In genomic region chr13:106621833-106622232, GRCh38 we compare ENCODE assay signal across 36 cellular contexts. TPM values are rescaled to one million over a fixed set of nuclear protein-coding genes. Genes with fewer than 3 reads are reported as not detected.
DNase-seq lines count a peak whose midpoint lies in the region; ATAC-seq, FAIRE-seq and TF ChIP-seq lines count a peak whose summit lies in the region.
"Had no signal": no experiment of that assay in that cellular context is flagged by ENCODE, and none has a peak within 500 bp of the region (broad histone marks: within the 10 kb centered on the region; RNA-seq: fewer than 3 reads in every experiment).

No MANE protein-coding gene starts in this region.

- H3K79me2 ChIP-seq in HCT116 (ENCODE audit: insufficient read depth, low read length), result no peaks in the 10 kb centered on the region
- H3K79me2 ChIP-seq in astrocyte (ENCODE audit: insufficient read depth, low read length), result no peaks in the 10 kb centered on the region

- H3K36me3 ChIP-seq in HCT116 (ENCODE audit: control insufficient read depth in 1 of 2, insufficient read depth in 2 of 2, low read length in 2 of 2) (no peaks in the 10 kb centered on the region), astrocyte (ENCODE audit: insufficient read depth, low read length) (no peaks in the 10 kb centered on the region), Peyer's patch (no peaks in the 10 kb centered on the region)
- H3K36me3 ChIP-seq: BE2C; BLaER1; BLaER1 treated with 17β-estradiol and CSF1 and Interleukin-3, amounts not matched to agents 10 nM and 100 nM had no signal

- H3K9me3 ChIP-seq in HCT116 (ENCODE audit: control insufficient read depth in 1 of 2, insufficient read depth in 1 of 2, low read depth in 1 of 2, low read length in 2 of 2), result no peaks in the 10 kb centered on the region
- H3K9me3 ChIP-seq in astrocyte (ENCODE audit: insufficient read depth, low read depth, low read length), result no peaks in the 10 kb centered on the region
- no peaks in the 10 kb centered on the region for H3K9me3 ChIP-seq in Peyer's patch
- H3K9me3 ChIP-seq: A549, BE2C, BLaER1, Caco-2 had no signal

- no peak for TF ChIP-seq CTCF in D721Med (IDR thresholded peaks at IDR 0.05; ENCODE audit: insufficient read depth, missing control alignments)
- no peak for TF ChIP-seq CTCF in HCT116 (IDR thresholded peaks at IDR 0.05 in 2 of 3, conservative IDR thresholded peaks at IDR 0.05 in 1 of 3; ENCODE audit: borderline replicate concordance in 1 of 3, insufficient read depth in 1 of 3, low read depth in 2 of 3, low read length in 2 of 3)
- no peak for TF ChIP-seq CTCF in astrocyte (IDR thresholded peaks at IDR 0.05; ENCODE audit: insufficient read depth, low read depth, low read length)
- no peak for TF ChIP-seq CTCF in RWPE1 (conservative IDR thresholded peaks at IDR 0.05; ENCODE audit: low read depth)
- TF ChIP-seq CTCF in Peyer's patch (IDR thresholded peaks at IDR 0.05), result no peak

- no TSS peak for BruUV-seq in HCT116 (replicated peaks; lab: Mats Ljungman, UMichigan)

- H3K27me3 ChIP-seq in HCT116 (ENCODE audit: insufficient read depth, low read length) (peaks cover 63% of the 10 kb centered on the region), astrocyte (ENCODE audit: insufficient read depth, low read length) (no peaks in the 10 kb centered on the region), Peyer's patch (no peaks in the 10 kb centered on the region)

- DNase-seq in D721Med (ENCODE audit: insufficient read length, low spot score), result no peak
- no peak for DNase-seq in HCT116 (ENCODE audit: low read depth, low spot score)
- DNase-seq in astrocyte (ENCODE audit: low read depth), result no peak
- DNase-seq in fibroblast of peridontal ligament (ENCODE audit: extremely low read depth), result peak; percentile 48
- no peak for DNase-seq in HUDEP-2 (lab: John Stamatoyannopoulos, UW; ENCODE audit: unreplicated experiment in 76 of 76)
- no peak for DNase-seq in RWPE1 (ENCODE audit: low spot score)
- DNase-seq in activated CD4-positive, alpha-beta T cell treated with anti-CD3 and anti-CD28 coated beads for 48 hours, result no peak
- DNase-seq in Peyer's patch, result no peak
- DNase-seq: 8988T; ACHN; AML-193; BE2C; C1 segment of cervical spinal cord; Caco-2; Calu3; CD4-positive, alpha-beta memory T cell; CD4-positive, alpha-beta T cell; CD4-positive, CD25-positive, alpha-beta regulatory T cell; CD8-positive, alpha-beta memory T cell; CD8-positive, alpha-beta T cell; COR-L47; DMS 273 treated with DMSO at 0.1 percent for 48 hours; DMS153; DMS53; DMS79; DMS79 treated with DMSO at 0.1 percent for 48 hours; DND-41; EL had no signal

- H2AFZ ChIP-seq in HCT116 (ENCODE audit: low read depth, low read length, poor library complexity, severe bottlenecking), result no peak overlapping the region
- H2AFZ ChIP-seq in astrocyte (ENCODE audit: low read depth, low read length), result no peak overlapping the region

- peaks cover 0 to 4% of the 10 kb centered on the region in 2 experiments; a peak in 1 of 4 replicates for H3K4me1 ChIP-seq in HCT116 (ENCODE audit: control insufficient read depth in 1 of 2, insufficient read depth in 2 of 2, low read length in 2 of 2)
- H3K4me1 ChIP-seq in astrocyte (ENCODE audit: insufficient read depth, low read length), result peaks cover 5% of the 10 kb centered on the region
- peaks cover 0 to 4% (median 0%) of the 10 kb centered on the region in 4 donors for H3K4me1 ChIP-seq in Peyer's patch
- H3K4me1 ChIP-seq: A549; BLaER1; BLaER1 treated with 17β-estradiol and CSF1 and Interleukin-3, amounts not matched to agents 10 nM and 100 nM had no signal

- POLR2A ChIA-PET in HCT116 (lab: Charles Lee) (no interaction called here), RWPE1 (lab: Yijun Ruan, JAX; ENCODE audit: low non-redundant PET) (no interaction called here)

- ATAC-seq in HCT116, result no peak
- ATAC-seq: A549; CD8-positive, alpha-beta T cell had no signal

- H3K27ac Mint-ChIP-seq in astrocyte (ENCODE audit: unreplicated experiment), result no peak overlapping the region
- H3K27ac Mint-ChIP-seq: B cell; CD14-positive monocyte; CD4-positive, alpha-beta memory T cell; CD4-positive, alpha-beta T cell; CD4-positive, CD25-positive, alpha-beta regulatory T cell; CD8-positive, alpha-beta memory T cell; CD8-positive, alpha-beta T cell had no signal

- peaks cover 2% of the 10 kb centered on the region for H3K9me3 Mint-ChIP-seq in astrocyte (ENCODE audit: unreplicated experiment)
- H3K9me3 Mint-ChIP-seq: CD4-positive, alpha-beta memory T cell; CD4-positive, alpha-beta T cell; CD8-positive, alpha-beta memory T cell; CD8-positive, alpha-beta T cell had no signal

- H3K27me3 Mint-ChIP-seq in astrocyte (ENCODE audit: low read depth, unreplicated experiment), result peaks cover 5% of the 10 kb centered on the region

- H3K4me1 Mint-ChIP-seq in astrocyte (ENCODE audit: low read depth, unreplicated experiment), result peaks cover 3% of the 10 kb centered on the region

- H3K9ac ChIP-seq in HCT116 (ENCODE audit: low read length) (no peak overlapping the region), astrocyte (ENCODE audit: low read length) (no peak overlapping the region)
- H3K9ac ChIP-seq: BLaER1; BLaER1 treated with 17β-estradiol and CSF1 and Interleukin-3, amounts not matched to agents 10 nM and 100 nM had no signal

- RAD21 ChIA-PET in HCT116 (lab: Charles Lee; ENCODE audit: low non-redundant PET in 1 of 2, low total read pairs in 2 of 2, uncharacterized antibody in 2 of 2, unreplicated experiment in 2 of 2), result no interaction called here

- no peak overlapping the region for H3K27ac ChIP-seq in HCT116 (ENCODE audit: low read depth, low read length)
- H3K27ac ChIP-seq in astrocyte (ENCODE audit: low read depth, low read length), result no peak overlapping the region
- no peak overlapping the region for H3K27ac ChIP-seq in RWPE1
- H3K27ac ChIP-seq in Peyer's patch, result no peak overlapping the region
- H3K27ac ChIP-seq: 22Rv1; A549; BLaER1; BLaER1 treated with 17β-estradiol and CSF1 and Interleukin-3, amounts not matched to agents 10 nM and 100 nM; C4-2B had no signal

- H3K36me3 Mint-ChIP-seq in astrocyte (ENCODE audit: low read depth, unreplicated experiment), result no peaks in the 10 kb centered on the region
- H3K36me3 Mint-ChIP-seq: CD14-positive monocyte; CD4-positive, alpha-beta memory T cell; CD4-positive, CD25-positive, alpha-beta regulatory T cell; CD8-positive, alpha-beta memory T cell; CD8-positive, alpha-beta T cell had no signal

- TF ChIP-seq RAD21 in HCT116 (IDR thresholded peaks at IDR 0.05; ENCODE audit: low read depth), result no peak

- H3K9me2 ChIP-seq in HCT116 (ENCODE audit: insufficient read depth), result no peaks in the 10 kb centered on the region

- CTCF ChIA-PET in HCT116 (lab: Charles Lee), result no interaction called here
- CTCF ChIA-PET in RWPE1 (lab: Yijun Ruan, JAX), result no interaction called here

- H4K20me1 ChIP-seq in HCT116 (ENCODE audit: insufficient read depth) (no peaks in the 10 kb centered on the region), astrocyte (ENCODE audit: insufficient read depth, low read length) (no peaks in the 10 kb centered on the region)
- H4K20me1 ChIP-seq: BLaER1; BLaER1 treated with 17β-estradiol and CSF1 and Interleukin-3, amounts not matched to agents 10 nM and 100 nM had no signal

- H3K4me2 ChIP-seq in HCT116 (ENCODE audit: low read length), result no peak overlapping the region
- no peak overlapping the region for H3K4me2 ChIP-seq in astrocyte (ENCODE audit: low read length)
- H3K4me2 ChIP-seq: A549; BLaER1; BLaER1 treated with 17β-estradiol and CSF1 and Interleukin-3, amounts not matched to agents 10 nM and 100 nM had no signal

- intact Hi-C loops in HCT116 (cut with micrococcal nuclease), result no loop called here

- H3K4me3 Mint-ChIP-seq in astrocyte (ENCODE audit: unreplicated experiment), result no peak overlapping the region
- H3K4me3 Mint-ChIP-seq: B cell; CD14-positive monocyte; CD4-positive, alpha-beta memory T cell; CD4-positive, alpha-beta T cell; CD4-positive, CD25-positive, alpha-beta regulatory T cell; CD8-positive, alpha-beta memory T cell; CD8-positive, alpha-beta T cell had no signal

- TF ChIP-seq POLR2A in HCT116 (IDR thresholded peaks at IDR 0.05; ENCODE audit: borderline replicate concordance, extremely low read depth, insufficient read depth, insufficient read length) (no peak), Peyer's patch (IDR thresholded peaks at IDR 0.05) (no peak)

- H3K4me3 ChIP-seq in HCT116 (replicated peaks in 1 of 2; ENCODE audit: low read depth in 1 of 2, low read length in 2 of 2) (no peak overlapping the region), astrocyte (ENCODE audit: insufficient read depth, low read depth, low read length) (no peak overlapping the region), Peyer's patch (no peak overlapping the region)
- H3K4me3 ChIP-seq: A549; BLaER1; BLaER1 treated with 17β-estradiol and CSF1 and Interleukin-3, amounts not matched to agents 10 nM and 100 nM had no signal

- peak; percentile 64 for FAIRE-seq in D721Med (lab: Jason Lieb, UNC)
- FAIRE-seq in astrocyte (lab: Jason Lieb, UNC), result peak; percentile 9
- FAIRE-seq: A204.1, A549 had no signal

TF ChIP-seq in HCT116, 20 proteins besides CTCF, POLR2A, EP300 and RAD21:
- TF ChIP-seq ATF3 (IDR thresholded peaks at IDR 0.05) (no peak), EZH2 (IDR thresholded peaks at IDR 0.05) (peak; percentile 97; the same call in 1 of the 2 replicates), SP1 (IDR thresholded peaks at IDR 0.05; ENCODE audit: low read depth) (no peak), EZH2phosphoT487 (IDR thresholded peaks at IDR 0.05; ENCODE audit: borderline replicate concordance) (0 out of 2 replicates have a peak, but pooled peaks have one; percentile 42)

RNA-seq across cellular contexts. Expression of gene ARGLU1, which starts 53.9 kb away (rescaled TPM):
- total RNA-seq in HCT116 (2021; ENCODE audit: unreplicated experiment) (57.8 TPM), astrocyte (52.3 and 56.9 TPM in 2 replicates), Peyer's patch (100 to 1,000 TPM in 3 of 4 donors, 10 to 100 TPM in 1; 95.4 to 233 (median 126) TPM)
- 35.8 and 38.3 TPM in 2 replicates for polyA plus RNA-seq in HCT116 (2012)
